ENCODE assay signal across 20 cellular contexts in the genomic region with DNA sequence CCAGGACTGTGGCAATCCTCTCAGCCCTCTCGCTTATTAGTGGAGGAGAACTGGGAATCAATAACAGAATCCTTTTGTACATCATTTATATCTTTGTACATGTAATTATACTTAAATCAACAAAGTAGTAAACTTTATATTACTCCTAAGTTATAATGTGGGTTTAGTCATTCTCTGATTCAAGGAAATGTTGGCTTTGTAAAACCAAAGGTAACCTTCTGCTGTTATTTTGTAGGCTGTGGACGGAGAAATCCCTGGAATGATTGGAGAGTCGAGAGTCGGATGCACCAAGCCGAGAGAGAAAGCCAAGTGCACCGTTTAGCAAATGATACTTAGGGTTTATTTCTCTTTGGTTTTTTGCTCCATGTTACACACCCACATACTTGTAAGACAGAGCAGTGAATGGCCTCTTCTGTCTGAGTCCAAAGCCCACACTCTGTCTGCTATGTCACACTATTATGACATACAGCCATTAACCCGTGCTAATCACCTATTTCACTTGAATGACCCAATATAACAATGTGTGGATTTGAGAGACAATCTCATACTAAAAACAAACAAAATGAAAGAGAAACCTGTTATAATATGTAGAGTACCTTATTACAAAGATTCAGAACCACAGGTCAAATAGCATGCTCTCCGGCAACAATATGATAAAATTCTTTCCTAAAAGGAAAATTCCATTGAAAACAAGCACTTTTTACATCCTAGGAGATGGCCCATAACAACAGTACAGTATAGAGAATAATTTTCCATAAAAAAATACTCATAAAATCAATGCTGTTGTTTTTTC.
A peak's percentile ranks its signal among the peaks of the same experiment; 100 is the strongest.
DNase-seq lines count a peak whose midpoint lies in the region; ATAC-seq and TF ChIP-seq lines count a peak whose summit lies in the region.
"Had no signal": no experiment of that assay in that cellular context is flagged by ENCODE, and none has a peak within 500 bp of the region (broad histone marks: within the 10 kb centered on the region; RNA-seq: fewer than 3 reads in every experiment).

No MANE protein-coding gene starts in this region.

- peaks cover 3% of the 10 kb centered on the region for H3K4me1 ChIP-seq in ACC112 (ENCODE audit: control insufficient read depth, insufficient read depth, low read length, unreplicated experiment)
- H3K4me1 ChIP-seq in left ventricle myocardium inferior: peaks cover 11% of the 10 kb centered on the region
- peaks cover 2 to 7% of the 10 kb centered on the region in 2 donors for H3K4me1 ChIP-seq in aorta (ENCODE audit: control insufficient read depth in 1 of 2, insufficient read depth in 2 of 2, low read length in 2 of 2)

- intact Hi-C loops in left ventricle myocardium inferior (cut with micrococcal nuclease) (no loop called here), aorta (cut with DNase I) (loop anchor here in 1 of 2 donors (5.0 kb wide), 1 partner anchor 66 kb away; no protein-coding TSS in a partner anchor)

- no peaks in the 10 kb centered on the region for H3K27me3 ChIP-seq in ACC112 (ENCODE audit: insufficient read depth, low read length)
- no peaks in the 10 kb centered on the region for H3K27me3 ChIP-seq in left ventricle myocardium inferior (ENCODE audit: low read depth)
- H3K27me3 ChIP-seq in aorta (ENCODE audit: control insufficient read depth in 1 of 2, insufficient read depth in 2 of 2, low read length in 1 of 2): no peaks in the 10 kb centered on the region
- H3K27me3 ChIP-seq: tibial artery had no signal

- H3K9me3 ChIP-seq in left ventricle myocardium inferior (replicated peaks) (no peaks in the 10 kb centered on the region), aorta (ENCODE audit: control insufficient read depth, low read length) (no peaks in the 10 kb centered on the region)
- H3K9me3 ChIP-seq: tibial artery had no signal

- 27 to 36% methylated on average over 8 of the region's 8 CpGs for WGBS in aorta, 2 donors

- ATAC-seq in GM21360 (IDR thresholded peaks at IDR 0.05; ENCODE audit: unreplicated experiment) (peak; percentile 22), HG03442 (IDR thresholded peaks at IDR 0.05; ENCODE audit: unreplicated experiment) (peak; percentile 42), omental fat pad (ENCODE audit: low FRiP score) (no peak), aorta (ENCODE audit: low FRiP score) (no peak)
- ATAC-seq: left lobe of liver had no signal

- H3K79me2 ChIP-seq in ACC112 (ENCODE audit: control insufficient read depth, insufficient read depth, low read length, unreplicated experiment): no peaks in the 10 kb centered on the region

- H3K36me3 ChIP-seq in ACC112 (ENCODE audit: insufficient read depth, low read length): no peaks in the 10 kb centered on the region
- H3K36me3 ChIP-seq in left ventricle myocardium inferior: no peaks in the 10 kb centered on the region
- H3K36me3 ChIP-seq in aorta (ENCODE audit: control insufficient read depth in 1 of 2, insufficient read depth in 2 of 2, low read length in 1 of 2): no peaks in the 10 kb centered on the region
- H3K36me3 ChIP-seq: tibial artery had no signal

- H3K4me3 ChIP-seq in ACC112 (ENCODE audit: low read depth, low read length) (no peak overlapping the region), left ventricle myocardium inferior (no peak overlapping the region), aorta (ENCODE audit: low read length in 2 of 2) (peak overlapping the region in 1 of 2 donors; percentile 48)
- H3K4me3 ChIP-seq: dorsolateral prefrontal cortex, tibial artery had no signal

- DNase-seq in left ventricle myocardium inferior: no peak
- DNase-seq in omental fat pad (ENCODE audit: low spot score): no peak
- no peak for DNase-seq in aorta
- DNase-seq in effector CD4-positive, alpha-beta T cell: no peak
- DNase-seq in T-helper 1 cell: no peak
- DNase-seq: ACHN; CD4-positive, alpha-beta memory T cell; dorsolateral prefrontal cortex; H9; Karpas-422; NCI-H1694 treated with DMSO at 0.1 percent for 48 hours; NCI-H748 treated with DMSO at 0.1 percent for 48 hours; retina; stimulated activated CD8-positive, alpha-beta memory T cell treated with anti-CD3 and anti-CD28 coated beads, Interleukin-4, amount 100 ng/mL, for 48 hours; T-helper 2 cell; tibial artery had no signal

- peak overlapping the region; percentile 49 for H2AFZ ChIP-seq in ACC112 (ENCODE audit: low read length, unreplicated experiment)

- TF ChIP-seq CTCF in left ventricle myocardium inferior (IDR thresholded peaks at IDR 0.05; ENCODE audit: borderline replicate concordance): no peak
- TF ChIP-seq CTCF in omental fat pad (IDR thresholded peaks at IDR 0.05): no peak

- H3K27ac ChIP-seq in ACC112 (ENCODE audit: low read depth, low read length) (no peak overlapping the region), left ventricle myocardium inferior (replicated peaks) (peak overlapping the region; percentile 41), aorta (ENCODE audit: low read depth in 1 of 2, low read length in 2 of 2) (no peak overlapping the region)
- H3K27ac ChIP-seq: dorsolateral prefrontal cortex had no signal

Comparison
In these comparisons a context has a peak if more than half of its experiments do, and no peak if none do; other contexts are left out.
1. ATAC-seq: peak in GM21360 (single experiment) and HG03442 (single experiment); none in omental fat pad (single experiment) and aorta (single experiment).